10 cellular contexts compared by ENCODE assay signal in the genomic region with DNA sequence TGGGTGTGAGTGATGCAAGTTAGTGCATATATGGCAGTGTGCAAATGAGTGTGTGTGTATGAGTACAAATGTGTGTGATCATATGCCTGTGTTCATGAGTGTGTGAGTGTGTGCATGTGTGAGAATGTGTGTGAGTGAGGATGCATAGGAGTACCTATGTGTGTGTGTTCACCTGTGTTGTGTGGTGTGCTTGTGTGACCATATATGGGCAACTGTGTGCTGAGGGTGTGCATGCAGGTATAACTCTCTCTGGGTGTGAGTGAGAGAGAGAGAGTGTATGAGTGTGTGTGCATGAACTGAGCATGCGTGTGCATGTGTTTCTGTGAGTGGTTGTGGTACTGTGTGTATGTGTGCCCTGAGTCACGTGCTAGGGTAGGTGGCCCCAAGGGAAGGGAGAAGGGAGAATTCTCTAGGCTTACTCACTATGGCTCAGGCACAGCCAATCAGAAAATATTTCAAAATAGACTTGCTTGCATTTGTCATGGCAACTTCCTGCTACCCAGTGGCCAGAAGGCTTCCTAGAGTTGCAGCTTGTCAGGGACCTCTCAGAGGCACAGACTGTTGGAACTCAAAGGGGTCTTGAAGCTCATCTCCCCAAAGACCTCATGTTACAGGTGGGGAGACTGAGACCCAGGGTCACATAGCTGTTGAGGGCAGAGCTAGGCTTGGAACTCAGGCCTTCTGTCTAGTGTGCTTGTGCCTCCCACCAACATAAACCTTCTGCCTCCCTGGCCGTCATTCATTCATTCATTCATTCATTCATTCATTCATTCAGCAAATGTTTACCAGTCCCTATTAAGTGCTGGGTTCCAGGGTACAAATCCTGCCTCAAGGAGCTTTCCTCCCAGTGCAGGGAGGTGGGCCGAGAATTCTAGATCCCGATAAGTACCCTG. TPM values are rescaled to one million over a fixed set of nuclear protein-coding genes. Genes with fewer than 3 reads are reported as not detected.
DNase-seq lines count a peak whose midpoint lies in the region; ATAC-seq, FAIRE-seq and TF ChIP-seq lines count a peak whose summit lies in the region.
"Had no signal": no experiment of that assay in that cellular context is flagged by ENCODE, and none has a peak within 500 bp of the region (broad histone marks: within the 10 kb centered on the region; RNA-seq: fewer than 3 reads in every experiment).

No MANE protein-coding gene starts in this region.

- H3K27ac ChIP-seq in IMR-90 (ENCODE audit: insufficient read depth, low read length) = peak overlapping the region; percentile 27
- no peak overlapping the region for H3K27ac ChIP-seq in GM12878 (ENCODE audit: control insufficient read depth, insufficient read depth)
- no peak overlapping the region for H3K27ac ChIP-seq in mesendoderm (ENCODE audit: low read depth, low read length)

- H2AFZ ChIP-seq in IMR-90 (replicated peaks; ENCODE audit: low read length, poor library complexity) (peak overlapping the region; percentile 85), GM12878 (ENCODE audit: control insufficient read depth, low read depth, low read length) (no peak overlapping the region)

- H3K4me1 ChIP-seq in IMR-90 (ENCODE audit: control insufficient read depth, insufficient read depth, low read length) (peaks cover 15% of the 10 kb centered on the region), GM12878 (ENCODE audit: control insufficient read depth, insufficient read depth, low read length) (peaks cover 13% of the 10 kb centered on the region), mesendoderm (ENCODE audit: control insufficient read depth, low read depth, low read length) (no peaks in the 10 kb centered on the region), HAP-1 (no peaks in the 10 kb centered on the region)

- peak overlapping the region; percentile 63 for H2BK120ac ChIP-seq in IMR-90 (ENCODE audit: low read depth, low read length)
- no peak overlapping the region for H2BK120ac ChIP-seq in mesendoderm (ENCODE audit: low read depth, low read length)

- POLR2A ChIA-PET in IMR-90 (lab: Charles Lee; ENCODE audit: unreplicated experiment) (no interaction called here), GM12878 (lab: Charles Lee) (interaction anchor here (0.7 to 3.2 kb wide), 5 partner anchors 9 to 56 kb away, joined by 3 to 10 read pairs (median 8); a partner anchor contains a TSS)

- ATAC-seq in IMR-90 (ENCODE audit: low read depth) (peak; percentile 88), GM12878 (peak; percentile 43), HG02678 (IDR thresholded peaks at IDR 0.05; ENCODE audit: unreplicated experiment) (no peak)

- peaks cover 0 to 1% (median 0%) of the 10 kb centered on the region in 3 donors for H3K27me3 Mint-ChIP-seq in CD14-positive monocyte (ENCODE audit: low read depth in 3 of 3)

- no peaks in the 10 kb centered on the region for H3K9me3 Mint-ChIP-seq in CD14-positive monocyte
- H3K9me3 Mint-ChIP-seq: T-helper 2 cell treated with Interferon-gamma antibody and Interleukin-4, amounts not matched to agents 5 μg/mL and 100 μg/mL, for 36 hours had no signal

- CTCF ChIA-PET in IMR-90 (lab: Yijun Ruan, JAX) (no interaction called here), GM12878 (lab: Yijun Ruan, JAX) (interaction anchor here (1.0 to 6.6 kb wide), 9 partner anchors 9 to 55 kb away, joined by 3 to 63 read pairs (median 7); a partner anchor contains a TSS)

- peak overlapping the region; percentile 47 for H3K14ac ChIP-seq in IMR-90 (replicated peaks; ENCODE audit: low read depth, low read length)

- FAIRE-seq in GM12878 (lab: Jason Lieb, UNC) = no peak

- H3K4me2 ChIP-seq in IMR-90 (ENCODE audit: low read depth, low read length) (no peak overlapping the region; the same call in 1 of the 2 replicates), GM12878 (ENCODE audit: control insufficient read depth, insufficient read depth) (no peak overlapping the region), mesendoderm (ENCODE audit: low read length) (no peak overlapping the region)

- H2AK5ac ChIP-seq in IMR-90 (ENCODE audit: low read depth, low read length) (peak overlapping the region; percentile 79), mesendoderm (ENCODE audit: low read length) (no peak overlapping the region)

- TF ChIP-seq CTCF in CD14-positive monocyte (IDR thresholded peaks at IDR 0.05) (no peak), IMR-90 (conservative IDR thresholded peaks at IDR 0.05; ENCODE audit: low read depth, low read length) (no peak), GM12878 (IDR thresholded peaks at IDR 0.05 in 2 of 3, conservative IDR thresholded peaks at IDR 0.05 in 1 of 3; ENCODE audit: control insufficient read depth in 2 of 3, extremely low read depth in 1 of 3, insufficient read depth in 1 of 3, low read depth in 3 of 3, low read length in 3 of 3) (no peak)

- H2BK5ac ChIP-seq in IMR-90 (ENCODE audit: low read depth, low read length, poor library complexity, severe bottlenecking) (peak overlapping the region; percentile 48), mesendoderm (ENCODE audit: low read length) (no peak overlapping the region)

- RAD21 ChIA-PET in GM12878 (lab: Charles Lee; ENCODE audit: unreplicated experiment) = interaction anchor here (0.8 to 1.8 kb wide), 6 partner anchors 18 to 52 kb away, joined by 3 to 6 read pairs (median 4); no protein-coding TSS in a partner anchor

- 0 out of 4 replicates have a peak, but pooled peaks cover 0 to 6% of the 10 kb centered on the region in 2 experiments for H3K79me1 ChIP-seq in IMR-90 (ENCODE audit: low read depth in 1 of 2, low read length in 2 of 2)
- H3K79me1 ChIP-seq in mesendoderm (ENCODE audit: low read length) = no peaks in the 10 kb centered on the region

- H3K79me2 ChIP-seq in GM12878 (ENCODE audit: control insufficient read depth, insufficient read depth, low read length) (no peaks in the 10 kb centered on the region), mesendoderm (ENCODE audit: control insufficient read depth, insufficient read depth, low read length) (no peaks in the 10 kb centered on the region)

- peaks cover 65% of the 10 kb centered on the region for H3K4me1 Mint-ChIP-seq in CD14-positive monocyte

- peak; percentile 88 for DNase-seq in CD14-positive monocyte (ENCODE audit: low spot score)
- DNase-seq in IMR-90 = peak; percentile 81
- no peak for DNase-seq in GM12878 (ENCODE audit: low read depth, low spot score)
- peak; percentile 32 for DNase-seq in mesendoderm
- DNase-seq in SW 1271 (lab: John Stamatoyannopoulos, UW) = no peak
- no peak for DNase-seq in activated CD4-positive, alpha-beta T cell treated with anti-CD3 and anti-CD28 coated beads for 1 hour
- DNase-seq in HAP-1 (ENCODE audit: low spot score in 2 of 2) = no peak
- DNase-seq: MG63 had no signal

- 0 out of 2 replicates have a peak overlapping the region, but pooled peaks have one; percentile 14 for H3K23ac ChIP-seq in IMR-90 (ENCODE audit: low read depth, low read length)
- H3K23ac ChIP-seq in mesendoderm (ENCODE audit: low read length) = no peak overlapping the region

- peak overlapping the region; percentile 87 to 99 (median 95) for H3K27ac Mint-ChIP-seq in CD14-positive monocyte
- H3K27ac Mint-ChIP-seq: T-helper 2 cell treated with Interferon-gamma antibody and Interleukin-4, amounts not matched to agents 5 μg/mL and 100 μg/mL, for 36 hours had no signal

- H3K9me1 ChIP-seq in IMR-90 (ENCODE audit: insufficient read depth, low read length) = peaks cover 14% of the 10 kb centered on the region

- H3K4me3 Mint-ChIP-seq in CD14-positive monocyte = peak overlapping the region in 1 of 2 donors; percentile 59
- H3K4me3 Mint-ChIP-seq: T-helper 2 cell treated with Interferon-gamma antibody and Interleukin-4, amounts not matched to agents 5 μg/mL and 100 μg/mL, for 36 hours had no signal

- H3K18ac ChIP-seq in IMR-90 (ENCODE audit: low read depth, low read length) (peak overlapping the region; percentile 40; the same call in 1 of the 2 replicates), mesendoderm (ENCODE audit: low read length) (no peak overlapping the region)

- peak overlapping the region; percentile 61; the same call in 1 of the 2 replicates for H4K91ac ChIP-seq in IMR-90 (ENCODE audit: insufficient read depth, low read depth, low read length)

- H3K4me3 ChIP-seq in IMR-90 (ENCODE audit: insufficient read depth, low read depth, low read length) = no peak overlapping the region
- no peak overlapping the region for H3K4me3 ChIP-seq in GM12878
- H3K4me3 ChIP-seq in mesendoderm (ENCODE audit: low read length) = no peak overlapping the region
- H3K4me3 ChIP-seq in HAP-1 = no peak overlapping the region
- H3K4me3 ChIP-seq: MG63 had no signal

- H2BK15ac ChIP-seq in IMR-90 (ENCODE audit: low read depth, low read length) (peak overlapping the region; percentile 63; the same call in 2 of the 3 replicates), mesendoderm (replicated peaks; ENCODE audit: low read depth) (no peak overlapping the region)

- peak overlapping the region; percentile 77 to 94 for H4K8ac ChIP-seq in IMR-90 (ENCODE audit: low read depth in 2 of 2, low read length in 2 of 2)
- H4K8ac ChIP-seq in mesendoderm (ENCODE audit: low read depth, low read length) = no peak overlapping the region

- H3K9me3 ChIP-seq in IMR-90 (ENCODE audit: control insufficient read depth, insufficient read depth, low read length) = no peaks in the 10 kb centered on the region
- no peaks in the 10 kb centered on the region for H3K9me3 ChIP-seq in GM12878 (replicated peaks; ENCODE audit: control insufficient read depth, insufficient read depth, low read length)
- H3K9me3 ChIP-seq in HAP-1 = no peaks in the 10 kb centered on the region
- H3K9me3 ChIP-seq: MG63 had no signal

- peaks cover 0 to 2% of the 10 kb centered on the region in 2 donors for H3K36me3 Mint-ChIP-seq in CD14-positive monocyte

- H3K27me3 ChIP-seq in IMR-90 (ENCODE audit: control insufficient read depth, insufficient read depth, low read length) (no peaks in the 10 kb centered on the region), GM12878 (replicated peaks in 1 of 2; ENCODE audit: control insufficient read depth in 2 of 2, insufficient read depth in 2 of 2, low read length in 1 of 2) (no peaks in the 10 kb centered on the region), mesendoderm (ENCODE audit: insufficient read depth, low read length, poor library complexity) (no peaks in the 10 kb centered on the region), HAP-1 (ENCODE audit: low read depth) (no peaks in the 10 kb centered on the region)
- H3K27me3 ChIP-seq: MG63 had no signal

- peak overlapping the region; percentile 73 for H2AK9ac ChIP-seq in IMR-90 (replicated peaks; ENCODE audit: low read depth, low read length, poor library complexity)

- H4K5ac ChIP-seq in IMR-90 (ENCODE audit: low read depth, low read length) (peak overlapping the region; percentile 15), mesendoderm (ENCODE audit: low read length) (no peak overlapping the region)

- dilution Hi-C loops in IMR-90 (cut with HindIII; ENCODE audit: low sequenced_read_pairs, unreplicated experiment) = no loop called here

- WGBS in IMR-90 (ENCODE audit: extremely low coverage in 2 of 2, insufficient read length in 1 of 2), 2 experiments = 100% methylated on average over 1 of the region's 5 CpGs; no CpG with 5 or more reads in 1 of the 2 experiments
- WGBS in GM12878 (ENCODE audit: insufficient coverage, insufficient replicate concordance, low lambda C conversion rate, missing lambda C conversion rate) = 55% methylated on average over 5 of the region's 5 CpGs
- WGBS in mesendoderm (ENCODE audit: extremely low coverage, insufficient coverage, low lambda C conversion rate) = no CpG with 5 or more reads among the region's 5 CpGs

- no TSS peak for BruUV-seq in IMR-90 (replicated peaks; lab: Mats Ljungman, UMichigan)
- BruUV-seq in GM12878 (replicated peaks; lab: Mats Ljungman, UMichigan) = no TSS peak

- peak overlapping the region; percentile 48; the same call in 1 of the 2 replicates for H2BK20ac ChIP-seq in IMR-90 (ENCODE audit: low read depth, low read length)

- TF ChIP-seq POLR2A in IMR-90 (IDR thresholded peaks at IDR 0.05; ENCODE audit: low read depth, low read length) (no peak), GM12878 (IDR thresholded peaks at IDR 0.05; ENCODE audit: low read depth, low read length) (no peak)

- H4K20me1 ChIP-seq in IMR-90 (ENCODE audit: insufficient read depth, low read length) = peaks cover 3% of the 10 kb centered on the region; the same call in 1 of the 2 replicates
- no peaks in the 10 kb centered on the region for H4K20me1 ChIP-seq in GM12878 (ENCODE audit: control insufficient read depth, insufficient read depth)

- no peak overlapping the region; the same call in 1 of the 2 replicates for H3K9ac ChIP-seq in IMR-90 (ENCODE audit: low read depth, low read length)
- no peak overlapping the region for H3K9ac ChIP-seq in GM12878 (ENCODE audit: control insufficient read depth, insufficient read depth, low read length)
- H3K9ac ChIP-seq in mesendoderm (ENCODE audit: low read length) = no peak overlapping the region

- intact Hi-C loops in CD14-positive monocyte (cut with micrococcal nuclease) = loop anchor here in 1 of 2 donors (5.0 kb wide), 1 partner anchor 39 kb away; no protein-coding TSS in a partner anchor
- intact Hi-C loops in IMR-90 (cut with micrococcal nuclease) = no loop called here
- intact Hi-C loops in GM12878 (cut with micrococcal nuclease; ENCODE audit: unreplicated experiment) = no loop called here

- H3K56ac ChIP-seq in IMR-90 (ENCODE audit: extremely low read depth, insufficient read depth, low read length) (no peak overlapping the region), mesendoderm (ENCODE audit: low read length) (no peak overlapping the region)

- SMC1A ChIA-PET in GM12878 (lab: Charles Lee; ENCODE audit: uncharacterized antibody, unreplicated experiment) = interaction anchor here (0.6 to 8.6 kb wide), 9 partner anchors 7 to 57 kb away, joined by 3 to 65 read pairs (median 3); no protein-coding TSS in a partner anchor

- TF ChIP-seq RAD21 in IMR-90 (IDR thresholded peaks at IDR 0.05; ENCODE audit: low read length) = no peak
- TF ChIP-seq RAD21 in GM12878 (IDR thresholded peaks at IDR 0.05; ENCODE audit: insufficient read depth, low read depth, low read length) = no peak

- in situ Hi-C loops in IMR-90 (cut with MboI; ENCODE audit: low sequenced_read_pairs) = no loop called here
- in situ Hi-C loops in GM12878 (cut with MboI) = no loop called here
- in situ Hi-C loops in HAP-1 (cut with MboI; ENCODE audit: low sequenced_read_pairs) = no loop called here

- H3K36me3 ChIP-seq in IMR-90 (ENCODE audit: control insufficient read depth, insufficient read depth, low read length) (no peaks in the 10 kb centered on the region), GM12878 (ENCODE audit: control insufficient read depth in 2 of 2, insufficient read depth in 2 of 2, low read length in 1 of 2) (no peaks in the 10 kb centered on the region), mesendoderm (ENCODE audit: control insufficient read depth, insufficient read depth, low read length) (no peaks in the 10 kb centered on the region), HAP-1 (replicated peaks) (no peaks in the 10 kb centered on the region)
- H3K36me3 ChIP-seq: MG63 had no signal

- no peak for TF ChIP-seq EP300 in GM12878 (IDR thresholded peaks at IDR 0.05; ENCODE audit: borderline replicate concordance in 1 of 2, control insufficient read depth in 1 of 2, low read depth in 2 of 2, low read length in 2 of 2)

- H3K4ac ChIP-seq in IMR-90 (ENCODE audit: low read depth, low read length) (peak overlapping the region; percentile 87), mesendoderm (ENCODE audit: low read depth, low read length) (no peak overlapping the region)

RNA-seq across cellular contexts. Expression of a gene that starts 10.6 kb away (rescaled TPM):
- 10 to 100 TPM; 25.6 to 34.9 TPM for polyA plus RNA-seq in CD14-positive monocyte
- 23.5 and 28.6 TPM in 2 replicates for total RNA-seq in IMR-90 (2012; rRNA removed)
- polyA plus RNA-seq in IMR-90 (2012; rRNA removed) = 11.6 and 14.5 TPM in 2 replicates
- 10.2 and 10.4 TPM in 2 replicates for polyA plus RNA-seq in IMR-90 (2012; cell fraction: cytosol; rRNA removed)
- 8.4 and 10.0 TPM in 2 replicates for polyA plus RNA-seq in IMR-90 (2012; cell fraction: nucleus; rRNA removed; ENCODE audit: low replicate concordance)
- 64.3 and 64.9 TPM in 2 replicates for total RNA-seq in GM12878 (2013; cell fraction: nucleolus; rRNA removed)
- total RNA-seq in GM12878 (2014; rRNA removed) = 27.5 and 31.1 TPM in 2 replicates
- 16.0 and 16.6 TPM in 2 replicates for total RNA-seq in GM12878 (2014; rRNA removed; fragmentation: Illumina TruSeq; extraction: Trizol)
- 40.3 and 41.3 TPM in 2 replicates for total RNA-seq in GM12878 (2021)
- 8.9 TPM for polyA plus RNA-seq in GM12878 (2011; ENCODE audit: low read depth)
- 29.5 and 34.5 TPM in 2 replicates for polyA plus RNA-seq in GM12878 (2011; rRNA removed)
- 27.7 and 30.4 TPM in 2 replicates for polyA plus RNA-seq in GM12878 (2011; cell fraction: cytosol; rRNA removed)
- polyA plus RNA-seq in GM12878 (2011; cell fraction: nucleus; rRNA removed) = 15.8 and 24.1 TPM in 2 replicates
- polyA plus RNA-seq in GM12878 (2012) = 16.6 and 24.6 TPM in 2 replicates
- 33.3 and 34.5 TPM in 2 replicates for polyA plus RNA-seq in GM12878 (2014; fragmentation: Illumina TruSeq; extraction: Trizol)
- polyA plus RNA-seq in GM12878 (2014; fragmentation: Nextera tagmentation; extraction: Ambion mirVana) = 10 to 100 TPM; 24.7 to 29.0 TPM
- 33.5 and 36.0 TPM in 2 replicates for polyA plus RNA-seq in GM12878 (2014; rRNA removed)
- polyA plus RNA-seq in GM12878 (2016; fragmentation: Nextera tagmentation; extraction: Ambion mirVana) = 10 to 100 TPM; 73.8 to 75.1 TPM
- polyA minus RNA-seq in GM12878 (2011; rRNA and poly(A)+ RNA removed) = 41.8 and 52.7 TPM in 2 replicates
- 11.5 and 13.1 TPM in 2 replicates for polyA minus RNA-seq in GM12878 (2011; cell fraction: cytosol; rRNA and poly(A)+ RNA removed)
- 13.4 and 21.2 TPM in 2 replicates for polyA minus RNA-seq in GM12878 (2011; cell fraction: nucleus; rRNA and poly(A)+ RNA removed)
- 12.3 TPM for polyA plus RNA-seq in mesendoderm (2013, experiment 1 of 2)
- polyA plus RNA-seq in mesendoderm (2013, experiment 2 of 2) = 12.4 TPM

RNA-seq across cellular contexts. Expression of a gene that starts 20.2 kb away (rescaled TPM):
- polyA plus RNA-seq in CD14-positive monocyte (100 to 1,000 TPM; 123 to 158 TPM), IMR-90 (2012; rRNA removed) (19.0 TPM in 2 replicates), GM12878 (2011; rRNA removed) (69.0 and 114 TPM in 2 replicates), GM12878 (2014; fragmentation: Illumina TruSeq; extraction: Trizol) (79.1 and 90.0 TPM in 2 replicates), GM12878 (2014; fragmentation: Nextera tagmentation; extraction: Ambion mirVana) (10 to 100 TPM; 13.2 to 22.1 TPM), GM12878 (2014; rRNA removed) (85.7 and 90.7 TPM in 2 replicates), GM12878 (2016; fragmentation: Nextera tagmentation; extraction: Ambion mirVana) (10 to 100 TPM; 10.0 to 56.8 TPM)
- total RNA-seq in IMR-90 (2012; rRNA removed) (3.3 and 4.3 TPM in 2 replicates), GM12878 (2014; rRNA removed) (12.5 and 17.3 TPM in 2 replicates), GM12878 (2014; rRNA removed; fragmentation: Illumina TruSeq; extraction: Trizol) (28.0 TPM in 2 replicates), GM12878 (2021) (78.3 and 81.7 TPM in 2 replicates)
- polyA plus RNA-seq in IMR-90 (2012; cell fraction: cytosol; rRNA removed) = 17.1 and 19.0 TPM in 2 replicates
- 26.5 and 37.5 TPM in 2 replicates for polyA plus RNA-seq in IMR-90 (2012; cell fraction: nucleus; rRNA removed; ENCODE audit: low replicate concordance)
- 13.2 and 14.9 TPM in 2 replicates for total RNA-seq in GM12878 (2013; cell fraction: nucleolus; rRNA removed)
- polyA plus RNA-seq in GM12878 (2011; ENCODE audit: low read depth) = 27.9 TPM
- 110 and 139 TPM in 2 replicates for polyA plus RNA-seq in GM12878 (2011; cell fraction: cytosol; rRNA removed)
- polyA plus RNA-seq in GM12878 (2011; cell fraction: nucleus; rRNA removed) = 155 and 176 TPM in 2 replicates
- 57.8 and 64.6 TPM in 2 replicates for polyA plus RNA-seq in GM12878 (2012)
- 123 and 129 TPM in 2 replicates for polyA minus RNA-seq in GM12878 (2011; rRNA and poly(A)+ RNA removed)
- polyA minus RNA-seq in GM12878 (2011; cell fraction: cytosol; rRNA and poly(A)+ RNA removed) = 34.2 and 36.8 TPM in 2 replicates
- 40.1 and 59.2 TPM in 2 replicates for polyA minus RNA-seq in GM12878 (2011; cell fraction: nucleus; rRNA and poly(A)+ RNA removed)
- polyA plus RNA-seq in mesendoderm (2013, experiment 1 of 2) = 15.2 TPM
- 16.6 TPM for polyA plus RNA-seq in mesendoderm (2013, experiment 2 of 2)

Comparison
In these comparisons a context has a peak if more than half of its experiments do, and no peak if none do; other contexts are left out.
1. DNase-seq: peak in CD14-positive monocyte (single experiment), IMR-90 (single experiment) and mesendoderm (single experiment); none in GM12878 (single experiment), SW 1271 (0 of 2), activated CD4-positive, alpha-beta T cell treated with anti-CD3 and anti-CD28 coated beads for 1 hour (single experiment) and HAP-1 (0 of 2).